In the genomic region with DNA sequence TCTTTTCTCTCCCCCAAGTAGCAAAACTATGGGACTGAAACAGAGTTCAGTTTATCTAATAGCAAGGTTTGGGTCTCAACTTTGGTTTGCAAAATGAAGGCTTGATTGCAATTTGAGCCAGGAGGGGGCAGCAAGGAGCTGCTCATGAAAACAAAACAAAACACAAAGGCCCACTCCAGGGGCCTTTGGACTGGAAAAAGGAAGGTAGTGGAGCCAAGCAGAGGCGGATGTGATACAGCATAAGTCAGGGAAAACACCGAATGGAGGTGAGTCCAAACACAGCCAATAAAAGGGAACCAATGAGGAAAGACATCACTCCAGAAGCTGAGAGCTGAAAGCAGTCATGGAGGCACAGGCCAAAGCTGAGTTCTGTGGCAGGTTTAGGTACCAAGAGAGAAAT, we compare ENCODE assay signal across 9 cellular contexts.
A peak's percentile ranks its signal among the peaks of the same experiment; 100 is the strongest.
DNase-seq lines count a peak whose midpoint lies in the region; ATAC-seq and TF ChIP-seq lines count a peak whose summit lies in the region.
"Had no signal": no experiment of that assay in that cellular context is flagged by ENCODE, and none has a peak within 500 bp of the region (broad histone marks: within the 10 kb centered on the region; RNA-seq: fewer than 3 reads in every experiment).

No MANE protein-coding gene starts in this region.

- H3K9ac ChIP-seq in mesenchymal stem cell (ENCODE audit: low read length), result peak overlapping the region; percentile 37

- H3K4me2 ChIP-seq in mesenchymal stem cell (ENCODE audit: low read length, poor library complexity, severe bottlenecking), result no peak overlapping the region

- DNase-seq in BE2C (peak; percentile 34), cerebellar cortex (ENCODE audit: low spot score) (peak; percentile 14), mesenchymal stem cell (peak; percentile 37), thoracic aorta (ENCODE audit: low spot score) (no peak), middle frontal gyrus (ENCODE audit: extremely low spot score, low spot score) (no peak)
- peak; percentile 4 for DNase-seq in T-helper 2 cell treated with Interferon-gamma antibody and Interleukin-4, amounts not matched to agents 5 μg/mL and 100 μg/mL, for 36 hours (ENCODE audit: low spot score)

- H3K27ac ChIP-seq in mesenchymal stem cell (ENCODE audit: low read length, poor library complexity, severe bottlenecking), result no peak overlapping the region
- no peak overlapping the region for H3K27ac ChIP-seq in thoracic aorta
- H3K27ac ChIP-seq: neutrophil had no signal

- H3K23ac ChIP-seq in mesenchymal stem cell (ENCODE audit: low read length in 2 of 2), result no peak overlapping the region

- peak overlapping the region; percentile 9 for H3K27ac Mint-ChIP-seq in T-helper 2 cell treated with Interferon-gamma antibody and Interleukin-4, amounts not matched to agents 5 μg/mL and 100 μg/mL, for 36 hours

- H4K91ac ChIP-seq in mesenchymal stem cell (ENCODE audit: low read length), result no peak overlapping the region

- no peak overlapping the region for H2BK15ac ChIP-seq in mesenchymal stem cell (ENCODE audit: low read depth, poor library complexity, severe bottlenecking)

- H3K4me1 ChIP-seq in BE2C (no peaks in the 10 kb centered on the region), mesenchymal stem cell (ENCODE audit: control insufficient read depth, insufficient read depth, low read depth, low read length) (no peaks in the 10 kb centered on the region), thoracic aorta (ENCODE audit: control insufficient read depth in 1 of 2, low read depth in 2 of 2) (no peaks in the 10 kb centered on the region)

- H4K8ac ChIP-seq in mesenchymal stem cell (ENCODE audit: low read length), result no peak overlapping the region

- no peaks in the 10 kb centered on the region for H3K9me3 ChIP-seq in BE2C
- no peaks in the 10 kb centered on the region for H3K9me3 ChIP-seq in mesenchymal stem cell (ENCODE audit: control insufficient read depth, low read length)
- H3K9me3 ChIP-seq in thoracic aorta, result no peaks in the 10 kb centered on the region
- H3K9me3 ChIP-seq: neutrophil had no signal

- no peak overlapping the region for H2BK12ac ChIP-seq in mesenchymal stem cell (ENCODE audit: low read length in 2 of 2)

- H3K18ac ChIP-seq in mesenchymal stem cell (ENCODE audit: low read depth in 1 of 2, low read length in 2 of 2), result no peak overlapping the region

- TF ChIP-seq CTCF in BE2C (IDR thresholded peaks at IDR 0.05; ENCODE audit: low read depth, low read length) (peak; percentile 50), thoracic aorta (IDR thresholded peaks at IDR 0.05) (peak; percentile 18)

- TF ChIP-seq RAD21 in Ishikawa (IDR thresholded peaks at IDR 0.05; ENCODE audit: low read depth), result peak; percentile 67

- H3K27me3 Mint-ChIP-seq in T-helper 2 cell treated with Interferon-gamma antibody and Interleukin-4, amounts not matched to agents 5 μg/mL and 100 μg/mL, for 36 hours (ENCODE audit: low read depth), result peaks cover 6% of the 10 kb centered on the region

- H2AK5ac ChIP-seq in mesenchymal stem cell (ENCODE audit: low read length, severe bottlenecking), result no peak overlapping the region

- no peak for TF ChIP-seq EP300 in Ishikawa (IDR thresholded peaks at IDR 0.05; ENCODE audit: borderline replicate concordance)

- H3K4me3 Mint-ChIP-seq in T-helper 2 cell treated with Interferon-gamma antibody and Interleukin-4, amounts not matched to agents 5 μg/mL and 100 μg/mL, for 36 hours, result no peak overlapping the region

- no peaks in the 10 kb centered on the region for H3K9me3 Mint-ChIP-seq in T-helper 2 cell treated with Interferon-gamma antibody and Interleukin-4, amounts not matched to agents 5 μg/mL and 100 μg/mL, for 36 hours

- H3K4me3 ChIP-seq in BE2C (ENCODE audit: low read depth, low read length) (no peak overlapping the region), mesenchymal stem cell (ENCODE audit: insufficient read depth in 1 of 2, low read depth in 1 of 2, low read length in 2 of 2) (no peak overlapping the region), thoracic aorta (no peak overlapping the region)

- no peak overlapping the region for H3K14ac ChIP-seq in mesenchymal stem cell (ENCODE audit: low read length in 2 of 2)

- H3K79me1 ChIP-seq in mesenchymal stem cell (replicated peaks; ENCODE audit: low read length, poor library complexity, severe bottlenecking), result no peaks in the 10 kb centered on the region

- H3K27me3 ChIP-seq in BE2C, result no peaks in the 10 kb centered on the region
- no peaks in the 10 kb centered on the region for H3K27me3 ChIP-seq in mesenchymal stem cell (ENCODE audit: control insufficient read depth in 1 of 2, insufficient read depth in 1 of 2, low read length in 2 of 2)
- no peaks in the 10 kb centered on the region for H3K27me3 ChIP-seq in thoracic aorta (replicated peaks; ENCODE audit: insufficient read depth)
- H3K27me3 ChIP-seq: neutrophil had no signal

- 53% methylated on average over 2 of the region's 2 CpGs for WGBS in mesenchymal stem cell

- H3K36me3 ChIP-seq in BE2C (no peaks in the 10 kb centered on the region), mesenchymal stem cell (ENCODE audit: control insufficient read depth in 1 of 2, insufficient read depth in 2 of 2, low read depth in 1 of 2, low read length in 2 of 2) (no peaks in the 10 kb centered on the region), thoracic aorta (no peaks in the 10 kb centered on the region)
- H3K36me3 ChIP-seq: neutrophil had no signal

- H3K36me3 Mint-ChIP-seq in T-helper 2 cell treated with Interferon-gamma antibody and Interleukin-4, amounts not matched to agents 5 μg/mL and 100 μg/mL, for 36 hours (ENCODE audit: low read depth), result no peaks in the 10 kb centered on the region

- no peaks in the 10 kb centered on the region for H3K4me1 Mint-ChIP-seq in T-helper 2 cell treated with Interferon-gamma antibody and Interleukin-4, amounts not matched to agents 5 μg/mL and 100 μg/mL, for 36 hours (ENCODE audit: low read depth)

- H2BK5ac ChIP-seq in mesenchymal stem cell (ENCODE audit: low read depth, low read length, poor library complexity, severe bottlenecking), result no peak overlapping the region

- H2BK120ac ChIP-seq in mesenchymal stem cell (ENCODE audit: low read depth, low read length), result no peak overlapping the region

- H2AFZ ChIP-seq in mesenchymal stem cell (ENCODE audit: low read depth, low read length), result no peak overlapping the region

- ATAC-seq in GM18517 (IDR thresholded peaks at IDR 0.05; ENCODE audit: unreplicated experiment) (peak; percentile 58), thoracic aorta (ENCODE audit: insufficient number of reproducible peaks, low FRiP score, low read depth) (no peak)

- no peak overlapping the region for H3K4ac ChIP-seq in mesenchymal stem cell (ENCODE audit: low read depth in 1 of 2, low read length in 2 of 2)

TF ChIP-seq in Ishikawa, 13 proteins besides CTCF, POLR2A, EP300 and RAD21:
- TF ChIP-seq USF1 (IDR thresholded peaks at IDR 0.05), result no peak
- TF ChIP-seq MAX (IDR thresholded peaks at IDR 0.05), result no peak
- TF ChIP-seq EGR1 (IDR thresholded peaks at IDR 0.05), result no peak
- no peak for TF ChIP-seq ZBTB7A (IDR thresholded peaks at IDR 0.05; ENCODE audit: low read depth)
- TF ChIP-seq TAF1 (IDR thresholded peaks at IDR 0.05; ENCODE audit: low read depth), result no peak

Comparison
In these comparisons a context has a peak if more than half of its experiments do, and no peak if none do; other contexts are left out.
1. DNase-seq: peak in BE2C (single experiment), T-helper 2 cell treated with Interferon-gamma antibody and Interleukin-4, amounts not matched to agents 5 μg/mL and 100 μg/mL, for 36 hours (single experiment), cerebellar cortex (single experiment) and mesenchymal stem cell (single experiment); none in thoracic aorta (single experiment) and middle frontal gyrus (single experiment).